11 cellular contexts compared by ENCODE assay signal in genomic region chr2:164542584-164543021, GRCh38.
DNase-seq lines count a peak whose midpoint lies in the region; ATAC-seq and TF ChIP-seq lines count a peak whose summit lies in the region.
"Had no signal": no experiment of that assay in that cellular context is flagged by ENCODE, and none has a peak within 500 bp of the region (broad histone marks: within the 10 kb centered on the region; RNA-seq: fewer than 3 reads in every experiment).

No MANE protein-coding gene starts in this region.

- peaks cover 5% of the 10 kb centered on the region; the same call in 1 of the 2 replicates for H3K4me1 ChIP-seq in HEK293 (ENCODE audit: control insufficient read depth, insufficient read depth, low read length)

- ATAC-seq in HG03159 (IDR thresholded peaks at IDR 0.05; ENCODE audit: unreplicated experiment) (no peak), HG02759 (IDR thresholded peaks at IDR 0.05; ENCODE audit: unreplicated experiment) (no peak)
- ATAC-seq: T-cell had no signal

- H3K36me3 ChIP-seq in HEK293 (ENCODE audit: control insufficient read depth in 2 of 2, insufficient read depth in 1 of 2, low read length in 2 of 2), result no peaks in the 10 kb centered on the region

- no peak overlapping the region for H3K27ac ChIP-seq in HEK293 (ENCODE audit: extremely low read depth, low read depth, low read length)

- TF ChIP-seq CTCF in HEK293 (tag by site-specific recombination; IDR thresholded peaks at IDR 0.05), result no peak

- H3K4me3 ChIP-seq in HEK293 (ENCODE audit: low read depth, low read length), result no peak overlapping the region

- no peaks in the 10 kb centered on the region for H3K9me3 ChIP-seq in HEK293 (ENCODE audit: control insufficient read depth, insufficient read depth, low read depth, low read length)

- intact Hi-C loops in posterior vena cava (cut with DNase I), result no loop called here

- POLR2A ChIA-PET in HEK293 (lab: Yijun Ruan, JAX), result no interaction called here

- peak; percentile 68 for DNase-seq in NCI-H345 (lab: John Stamatoyannopoulos, UW)
- DNase-seq in dermis microvascular lymphatic vessel endothelial cell (ENCODE audit: low read depth in 2 of 2), result peak; percentile 34 to 73
- DNase-seq in renal cortical epithelial cell (ENCODE audit: low read depth), result peak; percentile 73
- DNase-seq in AG08396 (ENCODE audit: low spot score), result no peak
- DNase-seq in posterior vena cava (ENCODE audit: low spot score), result no peak
- DNase-seq: immature natural killer cell, posterior cingulate gyrus, T-cell had no signal

- CTCF ChIA-PET in HEK293 (lab: Yijun Ruan, JAX), result interaction anchor here (0.8 kb wide), 1 partner anchor 840 kb away, joined by 3 read pairs; no protein-coding TSS in a partner anchor

TF ChIP-seq in HEK293, 187 proteins besides CTCF, POLR2A, EP300 and RAD21:
- TF ChIP-seq ZNF155 (tag by site-specific recombination; IDR thresholded peaks at IDR 0.05), result no peak
- no peak for TF ChIP-seq OVOL3 (tag by site-specific recombination; IDR thresholded peaks at IDR 0.05)
- TF ChIP-seq ZNF175 (tag by site-specific recombination; IDR thresholded peaks at IDR 0.05), result no peak
- no peak for TF ChIP-seq ZBTB48 (tag by site-specific recombination; IDR thresholded peaks at IDR 0.05)
- TF ChIP-seq ZNF23 (tag by site-specific recombination; IDR thresholded peaks at IDR 0.05; ENCODE audit: borderline replicate concordance), result no peak
- no peak for TF ChIP-seq ZBTB8A (tag by site-specific recombination; IDR thresholded peaks at IDR 0.05)
- TF ChIP-seq ZBTB20 (tag by site-specific recombination; IDR thresholded peaks at IDR 0.05), result no peak
- TF ChIP-seq KLF8 (tag by site-specific recombination; IDR thresholded peaks at IDR 0.05), result peak; percentile 37; the same call in 1 of the 2 replicates
- no peak for TF ChIP-seq ZNF354C (tag by site-specific recombination; IDR thresholded peaks at IDR 0.05; ENCODE audit: borderline replicate concordance, low read depth)
- no peak for TF ChIP-seq ZNF473 (tag by site-specific recombination; IDR thresholded peaks at IDR 0.05)
- no peak for TF ChIP-seq MEIS1 (CRISPR knock-in tag; IDR thresholded peaks at IDR 0.05; ENCODE audit: borderline replicate concordance)
- no peak for TF ChIP-seq ZNF521 (tag by site-specific recombination; IDR thresholded peaks at IDR 0.05)
- 0 out of 2 replicates have a peak, but pooled peaks have one; percentile 23 for TF ChIP-seq ZNF362 (tag by site-specific recombination; IDR thresholded peaks at IDR 0.05)
- TF ChIP-seq ZNF138 (tag by site-specific recombination; IDR thresholded peaks at IDR 0.05; ENCODE audit: borderline replicate concordance), result no peak
- TF ChIP-seq ZNF529 (tag by site-specific recombination; IDR thresholded peaks at IDR 0.05; ENCODE audit: insufficient replicate concordance), result no peak
- TF ChIP-seq ZBTB1 (tag by site-specific recombination; IDR thresholded peaks at IDR 0.05), result no peak
- TF ChIP-seq ZNF449 (tag by site-specific recombination; IDR thresholded peaks at IDR 0.05), result no peak
- TF ChIP-seq ZNF558 (tag by site-specific recombination; IDR thresholded peaks at IDR 0.05), result no peak
- TF ChIP-seq PRDM6 (tag by site-specific recombination; IDR thresholded peaks at IDR 0.05), result peak; percentile 90
- no peak for TF ChIP-seq ZFP69B (tag by site-specific recombination; IDR thresholded peaks at IDR 0.05)
- TF ChIP-seq ZNF677 (tag by site-specific recombination; IDR thresholded peaks at IDR 0.05), result no peak
- no peak for TF ChIP-seq SCRT1 (tag by site-specific recombination; IDR thresholded peaks at IDR 0.05; ENCODE audit: borderline replicate concordance)
- no peak for TF ChIP-seq KLF10 (tag by site-specific recombination; IDR thresholded peaks at IDR 0.05)
- no peak for TF ChIP-seq ZNF157 (tag by site-specific recombination; IDR thresholded peaks at IDR 0.05)
- TF ChIP-seq FEZF1 (tag by site-specific recombination; IDR thresholded peaks at IDR 0.05), result peak; percentile 34
- no peak for TF ChIP-seq ZNF654 (tag by site-specific recombination; IDR thresholded peaks at IDR 0.05; ENCODE audit: low read depth)
- TF ChIP-seq OSR2 (tag by site-specific recombination; IDR thresholded peaks at IDR 0.05), result peak; percentile 51; the same call in 1 of the 2 replicates
- 0 out of 2 replicates have a peak, but pooled peaks have one; percentile 24 for TF ChIP-seq ZNF843 (tag by site-specific recombination; IDR thresholded peaks at IDR 0.05)
- no peak for TF ChIP-seq ZNF596 (tag by site-specific recombination; IDR thresholded peaks at IDR 0.05)
- TF ChIP-seq INSM2 (tag by site-specific recombination; IDR thresholded peaks at IDR 0.05), result peak; percentile 52; the same call in 1 of the 2 replicates
- TF ChIP-seq ZNF433 (tag by site-specific recombination; IDR thresholded peaks at IDR 0.05; ENCODE audit: low read depth), result no peak
- no peak for TF ChIP-seq ZNF132 (tag by site-specific recombination; IDR thresholded peaks at IDR 0.05; ENCODE audit: borderline replicate concordance)
- no peak for TF ChIP-seq SALL2 (tag by site-specific recombination; IDR thresholded peaks at IDR 0.05; ENCODE audit: borderline replicate concordance)

Comparison
In these comparisons a context has a peak if more than half of its experiments do, and no peak if none do; other contexts are left out.
1. DNase-seq: peak in NCI-H345 (single experiment), dermis microvascular lymphatic vessel endothelial cell (2 of 2) and renal cortical epithelial cell (single experiment); none in AG08396 (single experiment) and posterior vena cava (single experiment).